In the genomic region with DNA sequence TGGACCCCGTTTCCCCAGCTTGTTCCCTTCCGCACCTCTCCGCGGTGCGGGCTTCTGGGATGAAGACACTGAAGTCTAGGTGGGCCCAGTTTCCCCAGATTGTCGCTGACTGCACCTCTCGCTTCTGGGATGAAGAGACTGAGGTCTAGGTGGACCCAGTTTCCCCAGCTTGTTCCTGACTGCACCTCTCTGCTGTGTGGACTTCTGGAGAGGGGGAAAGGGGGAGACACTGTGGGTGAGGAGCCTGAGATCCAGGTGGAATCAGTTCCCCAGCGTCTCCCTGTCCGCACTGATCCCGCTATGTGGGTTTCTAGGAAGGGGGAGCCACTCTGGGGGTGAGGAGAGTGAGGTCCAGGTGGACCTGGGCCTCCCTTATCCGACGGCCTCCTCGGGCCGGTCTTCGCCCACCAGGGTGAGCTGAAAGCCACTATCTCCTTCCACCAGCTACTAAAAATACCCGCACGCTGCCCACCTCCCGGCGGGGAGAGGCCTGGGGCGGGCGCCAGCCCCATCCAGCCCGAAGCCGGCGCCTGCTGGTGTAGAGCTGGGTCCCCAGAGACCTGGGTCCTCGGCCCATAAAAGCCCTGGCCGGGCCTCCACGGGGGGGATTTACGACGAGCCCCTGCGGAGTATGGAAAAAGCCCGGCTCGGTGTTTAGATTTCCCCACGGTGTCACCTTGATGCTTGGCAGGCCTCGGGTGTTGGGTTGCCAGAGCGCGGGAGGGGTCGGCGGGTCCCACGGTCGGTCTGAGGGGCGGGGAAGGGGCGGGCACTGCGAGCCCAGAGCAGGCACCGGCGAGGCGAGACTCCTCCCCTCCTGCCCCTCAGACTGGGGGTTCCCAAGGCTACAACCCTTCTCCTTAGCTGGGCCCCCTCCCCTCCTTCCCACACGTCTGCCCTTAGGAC, we compare ENCODE assay signal across 8 cellular contexts. TPM values are rescaled to one million over a fixed set of nuclear protein-coding genes. Genes with fewer than 3 reads are reported as not detected.
DNase-seq lines count a peak whose midpoint lies in the region; ATAC-seq and TF ChIP-seq lines count a peak whose summit lies in the region.

No MANE protein-coding gene starts in this region.

- ATAC-seq in GM21528 (IDR thresholded peaks at IDR 0.05; ENCODE audit: low FRiP score, unreplicated experiment) (no peak), GM18861 (IDR thresholded peaks at IDR 0.05; ENCODE audit: unreplicated experiment) (no peak)

- TF ChIP-seq CTCF in GM12875 (IDR thresholded peaks at IDR 0.05; ENCODE audit: borderline replicate concordance, insufficient read depth, low read depth, low read length) (no peak), adrenal gland (IDR thresholded peaks at IDR 0.05) (no peak)

- H3K27ac ChIP-seq in adrenal gland = peak overlapping the region; percentile 35 to 90 (median 56)

- no peaks in the 10 kb centered on the region for H3K36me3 ChIP-seq in adrenal gland (replicated peaks in 1 of 2)

- DNase-seq in NCI-H2171 (lab: John Stamatoyannopoulos, UW) (peak; percentile 82), adrenal gland (peak in 5 of 7 donors; percentile 42 to 54 (median 45)), GOT3 (lab: John Stamatoyannopoulos, UW) (no peak)
- peak; percentile 23 to 25 for DNase-seq in stimulated activated CD4-positive, alpha-beta T cell treated with anti-CD3 and anti-CD28 coated beads, Interleukin-2, amount 100 ng/mL, for 48 hours

- 1 to 4% (median 4%) methylated on average over 17 to 47 of the region's 47 CpGs for WGBS in adrenal gland, 4 donors

- H3K27me3 ChIP-seq in adrenal gland = no peaks in the 10 kb centered on the region

- H3K4me3 ChIP-seq in GM12875 (ENCODE audit: low read depth, low read length) (peak overlapping the region; percentile 57), adrenal gland (peak overlapping the region in 3 of 4 donors; percentile 5 to 56 (median 18)), iPS-18c (ENCODE audit: insufficient read depth, low read depth, low read length) (peak overlapping the region; percentile 89)

- no peaks in the 10 kb centered on the region for H3K9me3 ChIP-seq in adrenal gland (replicated peaks in 1 of 3)
- H3K9me3 ChIP-seq in iPS-18c (ENCODE audit: control insufficient read depth, insufficient read depth, low read length) = peaks cover 2% of the 10 kb centered on the region

- TF ChIP-seq POLR2A in adrenal gland (IDR thresholded peaks at IDR 0.05) = no peak

- H3K4me1 ChIP-seq in adrenal gland (replicated peaks in 1 of 2) = peaks cover 14 to 18% of the 10 kb centered on the region in 2 donors

- intact Hi-C loops in adrenal gland (cut with DNase I) = no loop called here

RNA-seq across cellular contexts. Expression of a gene that starts 10.6 kb away (rescaled TPM):
- total RNA-seq in adrenal gland = not detected
- under 1 TPM in 1 of 3 donors, not detected in 2; 0.03 TPM for polyA plus RNA-seq in adrenal gland

RNA-seq across cellular contexts. Expression of a gene that starts 22.3 kb away (rescaled TPM):
- under 1 TPM in 2 of 8 donors, not detected in 6; 0.14 to 0.15 TPM for total RNA-seq in adrenal gland
- under 1 TPM in 2 of 3 donors, not detected in 1; 0.16 to 0.20 TPM for polyA plus RNA-seq in adrenal gland

RNA-seq across cellular contexts. Expression of a gene that starts 24.0 kb away (rescaled TPM):
- 10 to 100 TPM in 5 of 8 donors, 1 to 10 TPM in 3; 4.5 to 26.8 (median 13.0) TPM for total RNA-seq in adrenal gland
- 1 to 10 TPM; 4.9 to 9.0 (median 8.7) TPM for polyA plus RNA-seq in adrenal gland

RNA-seq across cellular contexts. Expression of a gene that starts 38.0 kb away (rescaled TPM):
- 10 to 100 TPM; 15.5 to 48.3 (median 31.5) TPM for total RNA-seq in adrenal gland
- 100 to 1,000 TPM in 1 of 3 donors, 10 to 100 TPM in 2; 10.9 to 142 (median 90.2) TPM for polyA plus RNA-seq in adrenal gland

RNA-seq across cellular contexts. Expression of a gene that starts 41.4 kb away (rescaled TPM):
- total RNA-seq in adrenal gland = not detected
- polyA plus RNA-seq in adrenal gland = not detected

Comparison
In these comparisons a context has a peak if more than half of its experiments do, and no peak if none do; other contexts are left out.
1. H3K4me3 ChIP-seq: peak in every context shown above with its lines; median percentile 89 in iPS-18c; 57 in GM12875; 18 in adrenal gland.